In the genomic region with DNA sequence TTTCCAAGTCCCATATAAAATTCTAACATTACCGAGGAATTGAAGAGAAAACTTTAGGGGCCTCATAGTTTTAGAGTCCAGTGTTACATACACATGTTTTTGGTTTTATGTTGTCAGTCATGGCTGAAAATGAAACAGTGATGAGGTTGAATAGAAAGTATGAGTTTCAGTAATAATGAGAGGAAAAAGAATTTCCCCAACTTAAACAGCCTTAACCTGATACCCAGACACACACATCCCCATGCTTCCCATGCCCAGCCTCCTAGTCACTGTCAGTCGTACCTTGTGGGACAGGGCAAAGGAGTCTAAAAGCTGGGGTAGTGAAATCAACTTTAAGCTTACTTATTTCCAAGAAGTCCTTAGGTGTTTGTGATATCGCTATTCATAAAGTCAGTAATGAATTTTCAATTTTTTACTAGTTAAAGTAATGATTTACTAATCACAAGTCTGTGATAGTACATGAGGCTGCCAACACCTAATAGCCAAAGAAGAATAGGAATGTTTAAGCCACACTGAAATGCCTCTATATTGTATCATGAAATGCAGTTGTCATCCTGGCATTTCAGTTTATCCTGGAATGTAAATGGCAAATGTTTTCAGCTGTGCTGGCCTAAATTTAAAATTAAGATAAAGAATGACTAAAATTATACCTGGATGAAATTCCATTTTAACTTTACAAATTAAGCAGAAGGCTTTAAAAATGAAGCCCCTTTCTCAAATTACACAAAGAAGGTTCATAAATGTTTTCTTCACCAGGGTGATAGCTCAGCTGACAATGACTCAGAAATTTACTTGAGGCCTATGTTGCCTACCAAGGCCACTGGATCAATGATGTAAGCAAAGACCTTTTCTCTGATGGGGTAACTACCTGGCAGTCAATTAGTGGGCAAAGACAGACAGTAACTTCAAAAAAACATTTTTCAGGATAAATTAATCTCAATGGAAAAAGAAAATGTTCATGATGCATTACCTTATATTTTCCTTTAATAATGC, we compare ENCODE assay signal across 11 cellular contexts. TPM values are rescaled to one million over a fixed set of nuclear protein-coding genes. Genes with fewer than 3 reads are reported as not detected.
A peak's percentile ranks its signal among the peaks of the same experiment; 100 is the strongest.
DNase-seq lines count a peak whose midpoint lies in the region; ATAC-seq, FAIRE-seq and TF ChIP-seq lines count a peak whose summit lies in the region.
"Had no signal": no experiment of that assay in that cellular context is flagged by ENCODE, and none has a peak within 500 bp of the region (broad histone marks: within the 10 kb centered on the region; RNA-seq: fewer than 3 reads in every experiment).

No MANE protein-coding gene starts in this region.

- peaks cover 0 to 2% of the 10 kb centered on the region in 2 donors for H3K36me3 ChIP-seq in vagina
- peaks cover 4% of the 10 kb centered on the region for H3K36me3 ChIP-seq in CD8-positive, alpha-beta T cell (ENCODE audit: insufficient read depth, low read length)

- H2AFZ ChIP-seq in H9 (ENCODE audit: low read length) = no peak overlapping the region

- H3K18ac ChIP-seq in H9 (ENCODE audit: insufficient read length, low read depth, low read length) = no peak overlapping the region

- H3K4me3 ChIP-seq in vagina = no peak overlapping the region
- H3K4me3 ChIP-seq in CD8-positive, alpha-beta T cell (ENCODE audit: low read depth, low read length) = no peak overlapping the region
- H3K4me3 ChIP-seq: cardiac muscle cell had no signal

- no peak overlapping the region for H3K23ac ChIP-seq in H9 (ENCODE audit: insufficient read length, low read depth, low read length)

- H4K20me1 ChIP-seq in H9 (ENCODE audit: control insufficient read depth, insufficient read depth, insufficient read length) = no peaks in the 10 kb centered on the region

- no peak overlapping the region for H3K4ac ChIP-seq in H9 (ENCODE audit: low read depth, low read length)

- POLR2A ChIA-PET in CD8-positive, alpha-beta T cell (lab: Charles Lee) = no interaction called here

- peak overlapping the region; percentile 69 for H3K4me3 Mint-ChIP-seq in activated naive CD8-positive, alpha-beta T cell treated with anti-CD3 and anti-CD28 coated beads, Interleukin-2, amount 50 U/mL, for 24 hours
- no peak overlapping the region for H3K4me3 Mint-ChIP-seq in CD8-positive, alpha-beta T cell
- H3K4me3 Mint-ChIP-seq in H9 = no peak overlapping the region

- intact Hi-C loops in vagina (cut with DNase I) = no loop called here
- intact Hi-C loops in CD8-positive, alpha-beta T cell (cut with DNase I, micrococcal nuclease) = no loop called here

- no peak overlapping the region for H2BK5ac ChIP-seq in H9 (ENCODE audit: insufficient read length, low read length)

- H3K4me1 ChIP-seq in vagina (peaks cover 11% of the 10 kb centered on the region), H9 (ENCODE audit: insufficient read depth, low read length) (no peaks in the 10 kb centered on the region)
- no peaks in the 10 kb centered on the region for H3K4me1 ChIP-seq in CD8-positive, alpha-beta T cell (ENCODE audit: insufficient read depth, low read length)

- ATAC-seq in HG02973 (IDR thresholded peaks at IDR 0.05; ENCODE audit: unreplicated experiment) = peak; percentile 94
- peak; percentile 78 for ATAC-seq in activated naive CD8-positive, alpha-beta T cell treated with anti-CD3 and anti-CD28 coated beads, Interleukin-2, amount 50 U/mL, for 24 hours
- ATAC-seq in CD8-positive, alpha-beta T cell = no peak
- ATAC-seq: left cardiac atrium had no signal

- H3K79me1 ChIP-seq in H9 (ENCODE audit: insufficient read depth, low read depth, low read length, poor library complexity, severe bottlenecking) = no peaks in the 10 kb centered on the region

- H2BK15ac ChIP-seq in H9 (ENCODE audit: low read depth, low read length) = no peak overlapping the region

- peak; percentile 81 for FAIRE-seq in GM19239 (lab: Jason Lieb, UNC)

- CTCF ChIA-PET in CD8-positive, alpha-beta T cell (lab: Charles Lee) = no interaction called here

- H2AK5ac ChIP-seq in H9 (ENCODE audit: insufficient read length, low read length) = no peak overlapping the region

- no peaks in the 10 kb centered on the region for H3K9me3 Mint-ChIP-seq in activated naive CD8-positive, alpha-beta T cell treated with anti-CD3 and anti-CD28 coated beads, Interleukin-2, amount 50 U/mL, for 24 hours
- no peaks in the 10 kb centered on the region for H3K9me3 Mint-ChIP-seq in CD8-positive, alpha-beta T cell
- H3K9me3 Mint-ChIP-seq in H9 = peaks cover 45 to 49% of the 10 kb centered on the region in 2 experiments

- H3K56ac ChIP-seq in H9 (ENCODE audit: insufficient read length, low read depth, low read length) = no peak overlapping the region

- no peak overlapping the region for H4K91ac ChIP-seq in H9 (ENCODE audit: insufficient read length, low read depth, low read length)

- no peaks in the 10 kb centered on the region for H3K27me3 Mint-ChIP-seq in activated naive CD8-positive, alpha-beta T cell treated with anti-CD3 and anti-CD28 coated beads, Interleukin-2, amount 50 U/mL, for 24 hours
- H3K27me3 Mint-ChIP-seq in CD8-positive, alpha-beta T cell (ENCODE audit: low read depth) = no peaks in the 10 kb centered on the region
- no peaks in the 10 kb centered on the region for H3K27me3 Mint-ChIP-seq in H9 (ENCODE audit: low read depth)

- H4K5ac ChIP-seq in H9 (ENCODE audit: insufficient read length, low read depth, low read length) = no peak overlapping the region

- H3K14ac ChIP-seq in H9 (ENCODE audit: insufficient read depth, low read length) = no peak overlapping the region

- H3K27ac ChIP-seq in vagina (no peak overlapping the region), H9 (ENCODE audit: insufficient read length, low read depth, low read length) (no peak overlapping the region)
- no peak overlapping the region for H3K27ac ChIP-seq in CD8-positive, alpha-beta T cell (ENCODE audit: low read depth, low read length)
- H3K27ac ChIP-seq: cardiac muscle cell had no signal

- H2BK12ac ChIP-seq in H9 (ENCODE audit: insufficient read length, low read depth, low read length) = no peak overlapping the region

- TF ChIP-seq CTCF in GM10266 (IDR thresholded peaks at IDR 0.05; ENCODE audit: control insufficient read depth, insufficient read depth, low read depth, missing control alignments) (no peak), vagina (IDR thresholded peaks at IDR 0.05) (no peak), H9 (conservative IDR thresholded peaks at IDR 0.05) (no peak)
- TF ChIP-seq CTCF in CD8-positive, alpha-beta T cell (IDR thresholded peaks at IDR 0.05) = no peak

- H3K79me2 ChIP-seq in H9 (ENCODE audit: insufficient read depth, low read length) = no peaks in the 10 kb centered on the region

- no peak overlapping the region for H3K9ac ChIP-seq in H9 (ENCODE audit: extremely low read depth, insufficient read length, low read length)

- WGBS in H9 (ENCODE audit: extremely low coverage, insufficient read length, low lambda C conversion rate) = no CpG with 5 or more reads among the region's 3 CpGs

- H4K8ac ChIP-seq in H9 (replicated peaks; ENCODE audit: insufficient read length, low read depth, low read length) = no peak overlapping the region

- H3K27ac Mint-ChIP-seq in activated naive CD8-positive, alpha-beta T cell treated with anti-CD3 and anti-CD28 coated beads, Interleukin-2, amount 50 U/mL, for 24 hours = peak overlapping the region; percentile 92
- no peak overlapping the region for H3K27ac Mint-ChIP-seq in CD8-positive, alpha-beta T cell
- H3K27ac Mint-ChIP-seq in H9 = no peak overlapping the region

- no peak overlapping the region for H2BK120ac ChIP-seq in H9 (ENCODE audit: low read depth, low read length, poor library complexity, severe bottlenecking)

- peaks cover 9% of the 10 kb centered on the region for H3K36me3 Mint-ChIP-seq in activated naive CD8-positive, alpha-beta T cell treated with anti-CD3 and anti-CD28 coated beads, Interleukin-2, amount 50 U/mL, for 24 hours (ENCODE audit: low read depth)
- peaks cover 42% of the 10 kb centered on the region for H3K36me3 Mint-ChIP-seq in CD8-positive, alpha-beta T cell
- peaks cover 6 to 16% (median 14%) of the 10 kb centered on the region in 3 experiments; a peak in 6 of 7 replicates for H3K36me3 Mint-ChIP-seq in H9 (ENCODE audit: insufficient read depth in 1 of 3, low read depth in 3 of 3)

- no peak for TF ChIP-seq POLR2A in vagina (IDR thresholded peaks at IDR 0.05)

- H3K4me1 Mint-ChIP-seq in activated naive CD8-positive, alpha-beta T cell treated with anti-CD3 and anti-CD28 coated beads, Interleukin-2, amount 50 U/mL, for 24 hours = peaks cover 69% of the 10 kb centered on the region
- H3K4me1 Mint-ChIP-seq in CD8-positive, alpha-beta T cell (ENCODE audit: low read depth) = peaks cover 22% of the 10 kb centered on the region
- peaks cover 4 to 6% of the 10 kb centered on the region in 2 experiments; a peak in 2 of 4 replicates for H3K4me1 Mint-ChIP-seq in H9

- H3K9me3 ChIP-seq in vagina (no peaks in the 10 kb centered on the region), H9 (ENCODE audit: control insufficient read depth, low read depth, low read length) (no peaks in the 10 kb centered on the region)
- H3K9me3 ChIP-seq in CD8-positive, alpha-beta T cell (ENCODE audit: low read length) = no peaks in the 10 kb centered on the region

- DNase-seq in GM10266 (ENCODE audit: extremely low spot score) (peak; percentile 34), GM19239 (ENCODE audit: insufficient read length, low spot score) (no peak), vagina (ENCODE audit: extremely low spot score in 2 of 2) (no peak), DMS114 treated with DMSO at 0.1 percent for 48 hours (lab: John Stamatoyannopoulos, UW; ENCODE audit: unreplicated experiment) (no peak), H9 (no peak)
- peak; percentile 10 for DNase-seq in activated naive CD8-positive, alpha-beta T cell treated with anti-CD3 and anti-CD28 coated beads, Interleukin-2, amount 50 U/mL, for 24 hours
- no peak for DNase-seq in CD8-positive, alpha-beta T cell
- DNase-seq: left cardiac atrium had no signal

- no peak overlapping the region for H2BK20ac ChIP-seq in H9 (ENCODE audit: low read depth, low read length, poor library complexity, severe bottlenecking)

- H3T11ph ChIP-seq in H9 (ENCODE audit: low read length) = no peak overlapping the region

- no peaks in the 10 kb centered on the region for H3K23me2 ChIP-seq in H9 (ENCODE audit: insufficient read length, low read depth, low read length, poor library complexity, severe bottlenecking)

- no peak overlapping the region for H3K4me2 ChIP-seq in H9 (ENCODE audit: insufficient read depth, insufficient read length, low read length)

- H3K27me3 ChIP-seq in vagina (no peaks in the 10 kb centered on the region), H9 (ENCODE audit: insufficient read depth, low read length) (no peaks in the 10 kb centered on the region)
- no peaks in the 10 kb centered on the region for H3K27me3 ChIP-seq in CD8-positive, alpha-beta T cell (ENCODE audit: insufficient read depth, low read length)
- H3K27me3 ChIP-seq: cardiac muscle cell had no signal

RNA-seq across cellular contexts. Expression of a gene that starts 24.2 kb away (rescaled TPM):
- total RNA-seq in vagina = 3.2 TPM
- total RNA-seq in CD8-positive, alpha-beta T cell = under 1 TPM in 1 of 2 experiments, not detected in 1; 0.25 TPM
- total RNA-seq in H9 (2021) = not detected in 2 replicates
- total RNA-seq: cardiac muscle cell, Daoy had no signal

RNA-seq across cellular contexts. Expression of a gene that starts 59.4 kb away (rescaled TPM):
- total RNA-seq in vagina (not detected), H9 (2021) (not detected in 2 replicates)
- not detected for total RNA-seq in CD8-positive, alpha-beta T cell
- total RNA-seq: cardiac muscle cell, Daoy had no signal

Comparison
In these comparisons a context has a peak if more than half of its experiments do, and no peak if none do; other contexts are left out.
1. DNase-seq: peak in GM10266 (single experiment) and activated naive CD8-positive, alpha-beta T cell treated with anti-CD3 and anti-CD28 coated beads, Interleukin-2, amount 50 U/mL, for 24 hours (single experiment); none in GM19239 (single experiment), vagina (0 of 2), DMS114 treated with DMSO at 0.1 percent for 48 hours (single experiment), CD8-positive, alpha-beta T cell (0 of 7) and H9 (single experiment).